Comparison of ENCODE assay signal across 8 cellular contexts in the genomic region with DNA sequence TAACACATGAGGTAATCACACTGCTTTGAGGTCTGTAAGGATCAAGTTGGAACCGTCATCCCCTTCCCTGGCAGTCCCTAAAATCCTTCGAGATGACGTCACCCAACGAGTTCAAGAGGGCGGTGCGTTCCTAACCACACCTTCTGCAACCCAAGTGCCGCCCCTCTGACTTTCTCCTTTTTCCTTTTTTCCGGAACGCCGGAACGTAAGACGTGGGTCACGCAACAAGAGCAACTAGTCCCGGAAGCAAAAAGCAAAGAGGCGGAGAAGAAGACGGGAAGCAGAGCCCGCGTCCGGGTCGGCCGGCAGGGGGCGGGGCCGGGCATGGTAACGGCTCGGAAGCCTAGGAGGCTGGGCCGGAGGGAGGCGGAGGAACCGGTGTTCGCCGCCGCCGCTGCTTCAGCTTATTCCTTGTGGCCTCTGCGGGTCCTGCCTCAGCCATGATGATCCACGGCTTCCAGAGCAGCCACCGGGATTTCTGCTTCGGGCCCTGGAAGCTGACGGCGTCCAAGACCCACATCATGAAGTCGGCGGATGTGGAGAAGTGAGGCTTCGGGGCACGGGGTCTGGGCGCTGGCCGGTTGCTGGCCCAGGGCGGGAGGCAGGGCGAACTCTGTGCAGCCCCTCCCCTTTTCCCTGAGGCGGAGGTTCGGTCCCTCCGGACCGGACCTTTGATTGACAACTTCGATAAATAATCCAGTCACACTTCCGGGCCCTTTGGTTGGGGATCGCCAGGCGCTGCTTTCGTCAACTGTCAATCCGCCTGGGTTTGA. TPM values are rescaled to one million over a fixed set of nuclear protein-coding genes. Genes with fewer than 3 reads are reported as not detected.
DNase-seq lines count a peak whose midpoint lies in the region; ATAC-seq, FAIRE-seq and TF ChIP-seq lines count a peak whose summit lies in the region.

Gene TIPRL (plus strand): TSS at position 325 of the 773 bp plus-strand sequence. CDS start 116 bp downstream, at position 441.

- peak; percentile 82 for ATAC-seq in GM19043 (IDR thresholded peaks at IDR 0.05; ENCODE audit: low read depth, unreplicated experiment)
- ATAC-seq in HG03378 (IDR thresholded peaks at IDR 0.05; ENCODE audit: unreplicated experiment), result peak; percentile 82

- no peak within 1 kb of the TSS for H3K27ac Mint-ChIP-seq in chondrocyte (ENCODE audit: unreplicated experiment)

- H3K4me1 ChIP-seq in kidney (ENCODE audit: control insufficient read depth in 1 of 2, insufficient read depth in 1 of 2, low read depth in 1 of 2, low read length in 2 of 2), result peaks cover 4 to 5% of the 10 kb centered on the region in 2 donors

- H3K27ac ChIP-seq in kidney (ENCODE audit: low read depth in 2 of 2, low read length in 2 of 2), result peak within 1 kb of the TSS; percentile 94 to 95

- H3K36me3 ChIP-seq in kidney (ENCODE audit: control insufficient read depth in 1 of 2, insufficient read depth in 2 of 2, low read length in 2 of 2), result no peaks in the 10 kb centered on the region

- H3K4me3 ChIP-seq in kidney (ENCODE audit: low read length in 2 of 2), result peak within 1 kb of the TSS; percentile 95 to 98

- H3K27me3 Mint-ChIP-seq in chondrocyte (ENCODE audit: low read depth), result no peaks in the 10 kb centered on the region

- no peaks in the 10 kb centered on the region for H3K9me3 ChIP-seq in kidney (ENCODE audit: control insufficient read depth in 1 of 2, low read length in 2 of 2)

- no peaks in the 10 kb centered on the region for H3K36me3 Mint-ChIP-seq in chondrocyte (ENCODE audit: low read depth)

- intact Hi-C loops in kidney (cut with DNase I), result no loop called here

- no peak within 1 kb of the TSS for H3K4me3 Mint-ChIP-seq in chondrocyte (ENCODE audit: unreplicated experiment)

- H3K9me3 Mint-ChIP-seq in chondrocyte (ENCODE audit: low read depth), result peaks cover 3% of the 10 kb centered on the region

- peaks cover 3% of the 10 kb centered on the region for H3K4me1 Mint-ChIP-seq in chondrocyte (ENCODE audit: low read depth)

- peak within 1 kb of the TSS; percentile 83 to 91 for H3K9ac ChIP-seq in kidney (ENCODE audit: low read length in 2 of 2)

- FAIRE-seq in kidney (lab: Jason Lieb, UNC), result peak; percentile 76

- TF ChIP-seq CTCF in chondrocyte (IDR thresholded peaks at IDR 0.05) (peak; percentile 82), kidney (IDR thresholded peaks at IDR 0.05; ENCODE audit: borderline replicate concordance, extremely low read depth, insufficient read depth) (peak; percentile 60)

- peak; percentile 96 for DNase-seq in Ammon's horn (ENCODE audit: low spot score)
- peak; percentile 99 for DNase-seq in NCI-H446 treated with DMSO at 0.1 percent for 48 hours (lab: John Stamatoyannopoulos, UW)
- peak; percentile 95 for DNase-seq in activated CD4-positive, CD25-positive, alpha-beta regulatory T cell treated with anti-CD3 and anti-CD28 coated beads, Interleukin-2, amount 50 U/mL, for 72 hours
- peak; percentile 97 for DNase-seq in chondrocyte (ENCODE audit: low spot score)
- DNase-seq in kidney, result peak; percentile 98
- DNase-seq in stimulated activated CD4-positive, alpha-beta T cell treated with anti-CD3 and anti-CD28 coated beads, Interleukin-15, amount 100 ng/mL, for 24 hours, result peak; percentile 97

RNA-seq across cellular contexts. Expression of gene TIPRL, which starts in this region (rescaled TPM):
- total RNA-seq in chondrocyte (37.2 to 38.7 TPM (median 37.4 TPM) in 3 replicates), kidney (26.3 TPM)
- polyA plus RNA-seq in kidney (ENCODE audit: insufficient read depth, low read depth, low replicate concordance), result 20.7 TPM

Comparison
In these comparisons a context has a peak if more than half of its experiments do, and no peak if none do; other contexts are left out.
1. Peak in every context shown above with its lines: DNase-seq, ATAC-seq, H3K4me3 ChIP-seq and H3K27ac ChIP-seq.